Comparison of ENCODE assay signal across 8 cellular contexts in the genomic region with DNA sequence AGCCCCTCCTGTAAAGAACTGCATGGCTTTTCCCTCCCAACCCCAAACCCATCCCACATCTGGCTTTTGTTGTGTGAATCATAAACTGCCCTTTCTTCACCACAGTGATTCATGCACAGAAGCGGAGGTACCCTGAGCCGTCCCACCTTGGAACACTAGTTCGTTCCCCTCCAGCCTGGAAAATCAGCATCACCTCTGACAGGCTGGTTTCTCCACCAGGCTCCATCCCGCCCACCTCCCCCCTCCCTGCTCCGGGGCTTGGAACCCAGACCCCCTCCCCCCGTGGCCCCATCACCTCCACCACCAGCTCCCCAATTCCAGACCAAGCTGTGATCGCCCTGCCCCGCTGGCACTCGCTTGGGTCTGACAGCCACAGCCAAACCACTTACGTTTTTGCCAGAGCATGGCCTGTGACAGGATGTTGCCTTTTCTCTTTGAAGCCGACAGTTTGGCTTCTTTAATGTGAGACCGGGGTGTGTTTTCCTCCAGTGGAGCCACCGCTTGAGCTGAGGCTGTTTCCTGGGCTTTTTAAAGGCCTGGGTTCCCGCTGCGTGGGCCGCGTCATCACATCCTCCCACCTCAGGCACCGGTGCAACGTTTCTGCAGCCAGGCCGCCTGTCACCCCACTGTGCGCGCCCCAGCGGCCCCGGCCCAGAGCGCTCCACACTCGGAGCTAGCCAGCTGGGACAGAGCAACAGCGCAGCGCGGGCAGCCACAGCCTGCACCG. TPM values are rescaled to one million over a fixed set of nuclear protein-coding genes. Genes with fewer than 3 reads are reported as not detected.
DNase-seq lines count a peak whose midpoint lies in the region; ATAC-seq and TF ChIP-seq lines count a peak whose summit lies in the region.

A gene with protein sequence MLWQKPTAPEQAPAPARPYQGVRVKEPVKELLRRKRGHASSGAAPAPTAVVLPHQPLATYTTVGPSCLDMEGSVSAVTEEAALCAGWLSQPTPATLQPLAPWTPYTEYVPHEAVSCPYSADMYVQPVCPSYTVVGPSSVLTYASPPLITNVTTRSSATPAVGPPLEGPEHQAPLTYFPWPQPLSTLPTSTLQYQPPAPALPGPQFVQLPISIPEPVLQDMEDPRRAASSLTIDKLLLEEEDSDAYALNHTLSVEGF (minus strand): TSS at position 503 of the 727 bp plus-strand sequence. CDS start 98 bp downstream, at position 405.

- H3K27me3 ChIP-seq in foreskin keratinocyte = no peaks in the 10 kb centered on the region

- peaks cover 6% of the 10 kb centered on the region for H3K4me1 ChIP-seq in foreskin keratinocyte

- no peak for TF ChIP-seq CTCF in foreskin keratinocyte (conservative IDR thresholded peaks at IDR 0.05)

- DNase-seq in Right ventricle myocardium inferior (ENCODE audit: missing footprints) = no peak
- DNase-seq in cardiac septum (ENCODE audit: low spot score) = no peak
- peak; percentile 41 to 74 for DNase-seq in activated CD8-positive, alpha-beta memory T cell treated with anti-CD3 and anti-CD28 coated beads for 4 hours (ENCODE audit: low read depth in 2 of 2)
- DNase-seq in foreskin keratinocyte = no peak
- DNase-seq in stimulated activated CD8-positive, alpha-beta memory T cell treated with anti-CD3 and anti-CD28 coated beads, Interleukin-15, amount 100 ng/mL, for 48 hours (ENCODE audit: low read depth in 2 of 2) = peak; percentile 71 to 74
- DNase-seq in NCI-H1694 (lab: John Stamatoyannopoulos, UW) = no peak
- DNase-seq in SHP77 (lab: John Stamatoyannopoulos, UW) = no peak

- ATAC-seq in Right ventricle myocardium inferior (peak; percentile 43), HG03354 (IDR thresholded peaks at IDR 0.05; ENCODE audit: poor library complexity, severe bottlenecking, unreplicated experiment) (peak; percentile 71), foreskin keratinocyte (peak; percentile 98)

- intact Hi-C loops in Right ventricle myocardium inferior (cut with DNase I) = no loop called here
- intact Hi-C loops in cardiac septum (cut with DNase I) = no loop called here

- no peak within 1 kb of the TSS for H3K27ac ChIP-seq in foreskin keratinocyte

RNA-seq across cellular contexts. Expression of the gene that starts here (rescaled TPM):
- total RNA-seq in Right ventricle myocardium inferior = 0.24 TPM
- total RNA-seq in cardiac septum = 0.13 TPM
- not detected in 2 replicates for total RNA-seq in foreskin keratinocyte
- polyA plus RNA-seq in foreskin keratinocyte = not detected in 2 replicates

Comparison
In these comparisons a context has a peak if more than half of its experiments do, and no peak if none do; other contexts are left out.
1. Peak in ATAC-seq in Right ventricle myocardium inferior; RNA of the gene not detected or under 1 TPM.
2. Peak in ATAC-seq in foreskin keratinocyte; RNA of the gene not detected or under 1 TPM.
3. ATAC-seq: peak in every context shown above with its lines; median percentile 98 in foreskin keratinocyte; 71 in HG03354; 43 in Right ventricle myocardium inferior.
4. DNase-seq: peak in activated CD8-positive, alpha-beta memory T cell treated with anti-CD3 and anti-CD28 coated beads for 4 hours (2 of 2) and stimulated activated CD8-positive, alpha-beta memory T cell treated with anti-CD3 and anti-CD28 coated beads, Interleukin-15, amount 100 ng/mL, for 48 hours (2 of 2); none in Right ventricle myocardium inferior (single experiment), cardiac septum (single experiment), foreskin keratinocyte (0 of 2), NCI-H1694 (single experiment) and SHP77 (0 of 2).